32 cellular contexts compared by ENCODE assay signal in genomic region chr21:40056031-40056430, GRCh38.
"Had no signal": no experiment of that assay in that cellular context is flagged by ENCODE, and none has a peak within 500 bp of the region (broad histone marks: within the 10 kb centered on the region; RNA-seq: fewer than 3 reads in every experiment).

No MANE protein-coding gene starts in this region.

- H3K4me1 ChIP-seq: adrenal gland had no signal

- DNase-seq: activated effector memory CD4-positive, alpha-beta T cell treated with anti-CD3 and anti-CD28 coated beads, Interleukin-2, amount 50 U/mL, for 16 hours; activated effector memory CD4-positive, alpha-beta T cell treated with Interleukin-2 at 50 U/mL for 16 hours; activated gamma-delta T cell; activated gamma-delta T cell treated with Interleukin-2 at 50 U/mL for 16 hours; activated naive CD4-positive, alpha-beta T cell; activated naive CD4-positive, alpha-beta T cell treated with anti-CD3 and anti-CD28 coated beads for 36 hours; activated naive CD4-positive, alpha-beta T cell treated with anti-CD3 and anti-CD28 coated beads, Interleukin-2, amount 10 ng/mL, durations not matched to agents 7 days and 5 days; activated naive CD4-positive, alpha-beta T cell treated with anti-CD3 and anti-CD28 coated beads, Interleukin-2, amount 50 U/mL, for 16 hours; activated naive CD4-positive, alpha-beta T cell treated with Interleukin-2 at 50 U/mL for 16 hours; activated naive CD8-positive, alpha-beta T cell treated with anti-CD3 and anti-CD28 coated beads for 36 hours; activated naive CD8-positive, alpha-beta T cell treated with anti-CD3 and anti-CD28 coated beads, Interleukin-2, amount 10 ng/mL, durations not matched to agents 7 days and 5 days; activated naive CD8-positive, alpha-beta T cell treated with anti-CD3 and anti-CD28 coated beads, Interleukin-2, amount 50 U/mL, for 24 hours; activated T-cell treated with anti-CD3 and anti-CD28 coated beads, Interleukin-2, amount 50 U/mL, for 1 hour; activated T-cell treated with anti-CD3 and anti-CD28 coated beads, Interleukin-2, amount 50 U/mL, for 24 hours; activated T-cell treated with anti-CD3 and anti-CD28 coated beads, Interleukin-2, amount 50 U/mL, for 4 hours; activated T-cell treated with anti-CD3 and anti-CD28 coated beads, Interleukin-2, amount 50 U/mL, for 48 hours; activated T-cell treated with anti-CD3 and anti-CD28 coated beads, Interleukin-2, amount 50 U/mL, for 72 hours; adrenal gland; amniotic stem cell; amygdala; anterior cingulate cortex; aorta; body of pancreas; brain microvascular endothelial cell; caudate nucleus; central memory CD4-positive, alpha-beta T cell; cerebellar nuclear complex had no signal

- H3K9me3 ChIP-seq: adrenal gland, ascending aorta, body of pancreas, breast epithelium had no signal

- H3K4me3 ChIP-seq: adrenal gland, ascending aorta, body of pancreas, breast epithelium, cardiac muscle cell had no signal

- FAIRE-seq: astrocyte, bronchial epithelial cell had no signal

- H3K27ac ChIP-seq: adrenal gland, body of pancreas, brain microvascular endothelial cell, breast epithelium, cardiac muscle cell had no signal

- H3K27me3 ChIP-seq: adrenal gland, ascending aorta, body of pancreas, brain microvascular endothelial cell, cardiac muscle cell had no signal

- H3K36me3 ChIP-seq: adrenal gland, ascending aorta, brain microvascular endothelial cell, breast epithelium, cardiac muscle cell had no signal
